9 cellular contexts compared by ENCODE assay signal in genomic region chr3:3125977-3126376, GRCh38. TPM values are rescaled to one million over a fixed set of nuclear protein-coding genes. Genes with fewer than 3 reads are reported as not detected.
DNase-seq lines count a peak whose midpoint lies in the region; ATAC-seq, FAIRE-seq and TF ChIP-seq lines count a peak whose summit lies in the region.
"Had no signal": no experiment of that assay in that cellular context is flagged by ENCODE, and none has a peak within 500 bp of the region (broad histone marks: within the 10 kb centered on the region; RNA-seq: fewer than 3 reads in every experiment).

No MANE protein-coding gene starts in this region.

- no peak for ATAC-seq in stimulated activated naive CD8-positive, alpha-beta T cell treated with anti-CD3 and anti-CD28 coated beads, Interleukin-15, Interleukin-2, amounts not matched to agents 100 U/mL and 50 U/mL, for 24 hours
- ATAC-seq in GM18517 (IDR thresholded peaks at IDR 0.05; ENCODE audit: unreplicated experiment) (no peak), GM21723 (IDR thresholded peaks at IDR 0.05; ENCODE audit: unreplicated experiment) (no peak)

- no peak for DNase-seq in stimulated activated naive CD8-positive, alpha-beta T cell treated with anti-CD3 and anti-CD28 coated beads, Interleukin-15, Interleukin-2, amounts not matched to agents 100 U/mL and 50 U/mL, for 24 hours
- DNase-seq in bronchial epithelial cell (ENCODE audit: low read depth) (no peak), AG20443 (ENCODE audit: low spot score) (no peak)
- no peak for DNase-seq in effector CD4-positive, alpha-beta T cell

- H3K27me3 Mint-ChIP-seq in stimulated activated naive CD8-positive, alpha-beta T cell treated with anti-CD3 and anti-CD28 coated beads, Interleukin-15, Interleukin-2, amounts not matched to agents 100 ng/mL and 50 ng/mL, for 24 hours: no peaks in the 10 kb centered on the region

- peak overlapping the region; percentile 97 for H3K4me3 Mint-ChIP-seq in stimulated activated naive CD8-positive, alpha-beta T cell treated with anti-CD3 and anti-CD28 coated beads, Interleukin-15, Interleukin-2, amounts not matched to agents 100 ng/mL and 50 ng/mL, for 24 hours

- H3K27me3 ChIP-seq in bronchial epithelial cell (ENCODE audit: control insufficient read depth, insufficient read depth, low read length): no peaks in the 10 kb centered on the region
- H3K27me3 ChIP-seq in mucosa of rectum (ENCODE audit: control insufficient read depth in 2 of 2, insufficient read depth in 2 of 2, low read length in 2 of 2): no peaks in the 10 kb centered on the region

- peak overlapping the region; percentile 99 for H3K27ac Mint-ChIP-seq in stimulated activated naive CD8-positive, alpha-beta T cell treated with anti-CD3 and anti-CD28 coated beads, Interleukin-15, Interleukin-2, amounts not matched to agents 100 ng/mL and 50 ng/mL, for 24 hours

- peak overlapping the region; percentile 90 to 96 for H3K9ac ChIP-seq in mucosa of rectum (ENCODE audit: low read depth in 1 of 2, low read length in 2 of 2)

- peak overlapping the region; percentile 99 for H3K4me3 ChIP-seq in bronchial epithelial cell (ENCODE audit: low read depth, low read length)
- H3K4me3 ChIP-seq in mucosa of rectum (ENCODE audit: low read length in 2 of 2): peak overlapping the region; percentile 94 to 96

- no peak for TF ChIP-seq CTCF in bronchial epithelial cell (IDR thresholded peaks at IDR 0.05; ENCODE audit: insufficient read depth, low read length, severe bottlenecking)

- H3K4me1 Mint-ChIP-seq in stimulated activated naive CD8-positive, alpha-beta T cell treated with anti-CD3 and anti-CD28 coated beads, Interleukin-15, Interleukin-2, amounts not matched to agents 100 ng/mL and 50 ng/mL, for 24 hours (ENCODE audit: low read depth): peaks cover 36% of the 10 kb centered on the region

- H3K9me3 Mint-ChIP-seq in stimulated activated naive CD8-positive, alpha-beta T cell treated with anti-CD3 and anti-CD28 coated beads, Interleukin-15, Interleukin-2, amounts not matched to agents 100 ng/mL and 50 ng/mL, for 24 hours: no peaks in the 10 kb centered on the region

- H3K4me1 ChIP-seq in mucosa of rectum (ENCODE audit: control insufficient read depth in 2 of 2, insufficient read depth in 2 of 2, low read length in 2 of 2): peaks cover 5 to 12% of the 10 kb centered on the region in 2 donors

- H3K9me3 ChIP-seq in mucosa of rectum (ENCODE audit: control insufficient read depth in 2 of 2, low read length in 2 of 2): no peaks in the 10 kb centered on the region

- peaks cover 9% of the 10 kb centered on the region for H3K36me3 ChIP-seq in bronchial epithelial cell (ENCODE audit: control insufficient read depth, insufficient read depth, low read length)
- H3K36me3 ChIP-seq in mucosa of rectum (ENCODE audit: control insufficient read depth in 2 of 2, insufficient read depth in 2 of 2, low read length in 2 of 2): peaks cover 5 to 15% of the 10 kb centered on the region in 2 donors

- FAIRE-seq in bronchial epithelial cell (lab: Jason Lieb, UNC): no peak

- H3K27ac ChIP-seq in mucosa of rectum (ENCODE audit: low read depth in 2 of 2, low read length in 2 of 2): peak overlapping the region; percentile 87 to 94

- peaks cover 44% of the 10 kb centered on the region for H3K36me3 Mint-ChIP-seq in stimulated activated naive CD8-positive, alpha-beta T cell treated with anti-CD3 and anti-CD28 coated beads, Interleukin-15, Interleukin-2, amounts not matched to agents 100 ng/mL and 50 ng/mL, for 24 hours (ENCODE audit: low read depth)

RNA-seq across cellular contexts. Expression of gene TRNT1, which starts 0.8 kb away (rescaled TPM):
- 14.5 and 15.4 TPM in 2 replicates for total RNA-seq in bronchial epithelial cell

RNA-seq across cellular contexts. Expression of gene IL5RA, which starts 15.8 kb away (rescaled TPM):
- not detected in 2 replicates for total RNA-seq in bronchial epithelial cell
- total RNA-seq: M059J had no signal

RNA-seq across cellular contexts. Expression of gene CRBN, which starts 53.5 kb away (rescaled TPM):
- total RNA-seq in bronchial epithelial cell: 28.9 and 51.9 TPM in 2 replicates
